ENCODE assay signal across 33 cellular contexts in the genomic region with DNA sequence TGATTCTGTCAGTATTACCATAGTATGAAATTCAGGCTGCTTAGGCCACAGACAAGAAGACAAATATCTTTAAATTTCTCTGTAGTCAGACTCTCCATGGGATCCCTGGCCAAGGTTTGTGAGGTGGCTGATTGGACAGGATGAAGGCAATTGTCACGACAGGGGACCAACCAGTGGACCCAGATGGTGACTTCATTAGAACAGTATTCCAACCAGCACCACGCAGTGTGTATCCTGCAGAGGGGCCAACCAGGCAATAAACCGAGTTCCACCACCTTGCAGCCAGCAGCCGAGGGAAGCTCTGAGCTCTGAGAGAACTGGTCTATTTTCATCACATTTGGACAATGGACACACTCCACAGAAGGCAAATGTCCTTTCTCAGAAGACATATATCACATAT. TPM values are rescaled to one million over a fixed set of nuclear protein-coding genes. Genes with fewer than 3 reads are reported as not detected.
"Had no signal": no experiment of that assay in that cellular context is flagged by ENCODE, and none has a peak within 500 bp of the region (broad histone marks: within the 10 kb centered on the region; RNA-seq: fewer than 3 reads in every experiment).

No MANE protein-coding gene starts in this region.

- H3K4me3 ChIP-seq: ascending aorta, breast epithelium, cardiac muscle cell, coronary artery, dorsolateral prefrontal cortex, esophagus muscularis mucosa, gastroesophageal sphincter, heart right ventricle had no signal

- H3K27me3 Mint-ChIP-seq: activated naive CD4-positive, alpha-beta T cell treated with anti-CD3 and anti-CD28 coated beads, Interleukin-2, amount 10 ng/mL, durations not matched to agents 7 days and 5 days; activated naive CD8-positive, alpha-beta T cell treated with anti-CD3 and anti-CD28 coated beads, Interleukin-2, amount 10 ng/mL, durations not matched to agents 7 days and 5 days; dendritic cell treated with granulocyte-macrophage colony-stimulating factor and Interleukin-4, amounts not matched to agents 40 ng/mL and 50 ng/mL, for 4 days; T-helper 17 cell had no signal

- ATAC-seq: activated CD8-positive, alpha-beta T cell treated with anti-CD3 and anti-CD28 coated beads for 36 hours; activated naive CD4-positive, alpha-beta T cell treated with anti-CD3 and anti-CD28 coated beads, Interleukin-2, amount 50 U/mL, for 72 hours; activated T-cell treated with anti-CD3 and anti-CD28 coated beads, Interleukin-2, amount 50 U/mL, for 4 hours; gastroesophageal sphincter; heart right ventricle; T-helper 17 cell had no signal

- H3K27me3 ChIP-seq: ascending aorta, breast epithelium, cardiac muscle cell had no signal

- H3K9me3 Mint-ChIP-seq: activated CD8-positive, alpha-beta T cell treated with anti-CD3 and anti-CD28 coated beads for 36 hours; activated naive CD8-positive, alpha-beta T cell treated with anti-CD3 and anti-CD28 coated beads, Interleukin-2, amount 10 ng/mL, durations not matched to agents 7 days and 5 days had no signal

- H3K27ac Mint-ChIP-seq: activated CD8-positive, alpha-beta T cell treated with anti-CD3 and anti-CD28 coated beads for 36 hours; activated naive CD4-positive, alpha-beta T cell treated with anti-CD3 and anti-CD28 coated beads, Interleukin-2, amount 10 ng/mL, durations not matched to agents 7 days and 5 days; activated naive CD4-positive, alpha-beta T cell treated with anti-CD3 and anti-CD28 coated beads, Interleukin-2, amount 50 U/mL, for 72 hours; activated naive CD8-positive, alpha-beta T cell treated with anti-CD3 and anti-CD28 coated beads, Interleukin-2, amount 10 ng/mL, durations not matched to agents 7 days and 5 days; activated T-helper 2 cell treated with anti-CD3 and anti-CD28 coated beads, Interferon-gamma antibody, Interleukin-2, Interleukin-4, amounts not matched to agents 10 μg/mL and 5 μg/mL and 100 μg/mL, durations not matched to agents 14 hours and 24 hours and 36 hours; brain; dendritic cell treated with granulocyte-macrophage colony-stimulating factor and Interleukin-4, amounts not matched to agents 40 ng/mL and 50 ng/mL, for 4 days; T-helper 17 cell; T-helper 2 cell treated with Interferon-gamma antibody and Interleukin-4, amounts not matched to agents 5 μg/mL and 100 μg/mL, for 36 hours had no signal

- H3K36me3 Mint-ChIP-seq: activated naive CD4-positive, alpha-beta T cell treated with anti-CD3 and anti-CD28 coated beads, Interleukin-2, amount 10 ng/mL, durations not matched to agents 7 days and 5 days; activated naive CD4-positive, alpha-beta T cell treated with anti-CD3 and anti-CD28 coated beads, Interleukin-2, amount 50 U/mL, for 72 hours; activated naive CD8-positive, alpha-beta T cell treated with anti-CD3 and anti-CD28 coated beads, Interleukin-2, amount 10 ng/mL, durations not matched to agents 7 days and 5 days had no signal

- H3K9me3 ChIP-seq: ascending aorta, breast epithelium, esophagus muscularis mucosa, gastroesophageal sphincter, heart right ventricle had no signal

- H3K4me1 ChIP-seq: ascending aorta, breast epithelium, esophagus muscularis mucosa, gastroesophageal sphincter, heart right ventricle had no signal

- H3K27ac ChIP-seq: ascending aorta, breast epithelium, cardiac muscle cell, coronary artery, dorsolateral prefrontal cortex, esophagus muscularis mucosa, gastroesophageal sphincter, heart right ventricle had no signal

- DNase-seq: activated CD4-positive, alpha-beta T cell treated with anti-CD3 and anti-CD28 coated beads for 48 hours; activated CD4-positive, alpha-beta T cell treated with anti-CD3 and anti-CD28 coated beads, Interleukin-2, amount 50 U/mL, for 1 hour; activated CD4-positive, alpha-beta T cell treated with anti-CD3 and anti-CD28 coated beads, Interleukin-2, amount 50 U/mL, for 48 hours; activated CD8-positive, alpha-beta memory T cell treated with anti-CD3 and anti-CD28 coated beads for 24 hours; activated CD8-positive, alpha-beta T cell treated with anti-CD3 and anti-CD28 coated beads for 36 hours; activated effector memory CD4-positive, alpha-beta T cell treated with anti-CD3 and anti-CD28 coated beads, Interleukin-2, amount 50 U/mL, for 16 hours; activated naive CD4-positive, alpha-beta T cell treated with anti-CD3 and anti-CD28 coated beads, Interleukin-2, amount 10 ng/mL, durations not matched to agents 7 days and 5 days; activated naive CD8-positive, alpha-beta T cell treated with anti-CD3 and anti-CD28 coated beads, Interleukin-2, amount 10 ng/mL, durations not matched to agents 7 days and 5 days; activated T-cell treated with anti-CD3 and anti-CD28 coated beads, Interleukin-2, amount 50 U/mL, for 4 hours; central memory CD4-positive, alpha-beta T cell; cerebellar nuclear complex; dorsolateral prefrontal cortex; effector memory CD4-positive, alpha-beta T cell; erythroblast; foreskin melanocyte; heart right ventricle; SW 1271; T-helper 1 cell; T-helper 17 cell; T1000 had no signal

- H3K4me3 Mint-ChIP-seq: activated CD8-positive, alpha-beta T cell treated with anti-CD3 and anti-CD28 coated beads for 36 hours; activated naive CD4-positive, alpha-beta T cell treated with anti-CD3 and anti-CD28 coated beads, Interleukin-2, amount 10 ng/mL, durations not matched to agents 7 days and 5 days; activated naive CD8-positive, alpha-beta T cell treated with anti-CD3 and anti-CD28 coated beads, Interleukin-2, amount 10 ng/mL, durations not matched to agents 7 days and 5 days; activated T-cell treated with anti-CD3 and anti-CD28 coated beads, Interleukin-2, amount 50 U/mL, for 4 hours; brain; dendritic cell treated with granulocyte-macrophage colony-stimulating factor and Interleukin-4, amounts not matched to agents 40 ng/mL and 50 ng/mL, for 4 days; T-helper 17 cell; T-helper 2 cell treated with Interferon-gamma antibody and Interleukin-4, amounts not matched to agents 5 μg/mL and 100 μg/mL, for 36 hours had no signal

- H3K36me3 ChIP-seq: ascending aorta, breast epithelium, cardiac muscle cell, esophagus muscularis mucosa, gastroesophageal sphincter, heart right ventricle had no signal

- H3K4me1 Mint-ChIP-seq: activated naive CD4-positive, alpha-beta T cell treated with anti-CD3 and anti-CD28 coated beads, Interleukin-2, amount 10 ng/mL, durations not matched to agents 7 days and 5 days; T-helper 17 cell had no signal

RNA-seq across cellular contexts. Expression of a gene that starts 16.1 kb away (rescaled TPM):
- total RNA-seq: activated CD8-positive, alpha-beta T cell treated with anti-CD3 and anti-CD28 coated beads for 36 hours; activated naive CD4-positive, alpha-beta T cell treated with anti-CD3 and anti-CD28 coated beads, Interleukin-2, amount 50 U/mL, for 72 hours; activated naive CD8-positive, alpha-beta T cell treated with anti-CD3 and anti-CD28 coated beads, Interleukin-2, amount 10 ng/mL, durations not matched to agents 7 days and 5 days; activated T-cell treated with anti-CD3 and anti-CD28 coated beads, Interleukin-2, amount 50 U/mL, for 4 hours; activated T-helper 2 cell treated with anti-CD3 and anti-CD28 coated beads, Interferon-gamma antibody, Interleukin-2, Interleukin-4, amounts not matched to agents 10 μg/mL and 5 μg/mL and 100 μg/mL, durations not matched to agents 14 hours and 24 hours and 36 hours; ascending aorta; fibroblast of villous mesenchyme; gastroesophageal sphincter; glomerular endothelial cell; T-helper 17 cell had no signal
